Comparison of ENCODE assay signal across 16 cellular contexts in the genomic region with DNA sequence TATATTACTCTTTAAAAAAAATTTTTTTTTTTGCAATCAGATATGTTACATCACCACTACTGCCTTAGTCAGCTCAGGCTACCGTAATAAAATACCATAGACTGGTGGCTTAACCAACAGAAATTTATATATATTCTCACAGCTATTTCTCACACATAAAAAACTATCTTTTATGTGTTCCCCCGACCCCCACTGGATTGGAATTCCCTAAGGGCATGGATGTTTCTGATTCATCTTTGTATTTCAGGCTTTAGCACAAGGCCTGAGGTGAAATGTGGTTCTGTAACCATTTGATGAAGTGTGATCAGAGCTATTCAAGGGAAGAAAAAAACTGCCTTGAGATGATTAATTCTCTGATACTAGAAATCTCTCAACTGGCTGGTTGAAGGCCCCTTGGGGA. TPM values are rescaled to one million over a fixed set of nuclear protein-coding genes. Genes with fewer than 3 reads are reported as not detected.
A peak's percentile ranks its signal among the peaks of the same experiment; 100 is the strongest.
DNase-seq lines count a peak whose midpoint lies in the region; ATAC-seq and TF ChIP-seq lines count a peak whose summit lies in the region.
"Had no signal": no experiment of that assay in that cellular context is flagged by ENCODE, and none has a peak within 500 bp of the region (broad histone marks: within the 10 kb centered on the region; RNA-seq: fewer than 3 reads in every experiment).

No MANE protein-coding gene starts in this region.

- DNase-seq in AG10803 (ENCODE audit: low read depth) (peak; percentile 24), RPMI7951 (ENCODE audit: low read depth) (peak; percentile 30), epithelial cell of prostate (ENCODE audit: low read depth, low spot score) (no peak), DMS 273 (lab: John Stamatoyannopoulos, UW; ENCODE audit: unreplicated experiment) (no peak), HAP-1 (ENCODE audit: low spot score in 2 of 2) (no peak)
- DNase-seq: activated naive CD4-positive, alpha-beta T cell treated with Interleukin-2 at 50 U/mL for 16 hours; DMS 273 treated with DMSO at 0.1 percent for 48 hours; NCI-H2081; stimulated activated CD4-positive, alpha-beta T cell treated with anti-CD3 and anti-CD28 coated beads, Interleukin-1b, Interleukin-23, amount 100 ng/mL, for 48 hours; thyroid gland had no signal

- H3K36me3 ChIP-seq in parathyroid adenoma (ENCODE audit: control insufficient read depth, insufficient read depth, low read length): no peaks in the 10 kb centered on the region
- H3K36me3 ChIP-seq in HAP-1 (replicated peaks): no peaks in the 10 kb centered on the region
- H3K36me3 ChIP-seq: thyroid gland had no signal

- no peak overlapping the region for H3K9ac ChIP-seq in parathyroid adenoma

- no peak overlapping the region for H3K4me2 ChIP-seq in parathyroid adenoma (ENCODE audit: low read length)

- H3K27me3 ChIP-seq in parathyroid adenoma (ENCODE audit: control insufficient read depth, insufficient read depth, low read length) (no peaks in the 10 kb centered on the region), HAP-1 (ENCODE audit: low read depth) (no peaks in the 10 kb centered on the region)
- H3K27me3 ChIP-seq: thyroid gland had no signal

- in situ Hi-C loops in HAP-1 (cut with MboI; ENCODE audit: low sequenced_read_pairs): loop anchor here (5.0 kb wide), 1 partner anchor 68 kb away; the partner anchor contains the start of genes APBB3 and SLC35A4

- H3K4me1 ChIP-seq in parathyroid adenoma (no peaks in the 10 kb centered on the region), HAP-1 (no peaks in the 10 kb centered on the region)

- no peak overlapping the region for H3K4me3 ChIP-seq in AG10803 (ENCODE audit: low read length)
- H3K4me3 ChIP-seq in parathyroid adenoma (ENCODE audit: low read depth, low read length): no peak overlapping the region
- H3K4me3 ChIP-seq in HAP-1: no peak overlapping the region
- H3K4me3 ChIP-seq: thyroid gland had no signal

- no peaks in the 10 kb centered on the region for H3K9me3 ChIP-seq in parathyroid adenoma (ENCODE audit: control insufficient read depth, low read length)
- peaks cover 10% of the 10 kb centered on the region for H3K9me3 ChIP-seq in HAP-1
- H3K9me3 ChIP-seq: thyroid gland had no signal

- ATAC-seq in HG03175 (IDR thresholded peaks at IDR 0.05; ENCODE audit: unreplicated experiment) (no peak), HG02759 (IDR thresholded peaks at IDR 0.05; ENCODE audit: unreplicated experiment) (no peak)
- ATAC-seq: Panc1, WTC11 had no signal

- H2AFZ ChIP-seq in parathyroid adenoma: no peak overlapping the region

- H3K79me2 ChIP-seq in parathyroid adenoma: no peaks in the 10 kb centered on the region

- TF ChIP-seq CTCF in AG10803 (conservative IDR thresholded peaks at IDR 0.05; ENCODE audit: low read length) (no peak), parathyroid adenoma (IDR thresholded peaks at IDR 0.05) (no peak)

- H3K27ac ChIP-seq in epithelial cell of prostate (peak overlapping the region; percentile 4), parathyroid adenoma (peak overlapping the region; percentile 29)
- H3K27ac ChIP-seq: thyroid gland had no signal

RNA-seq across cellular contexts. Expression of gene CD14, which starts 2.7 kb away (rescaled TPM):
- total RNA-seq in RPMI7951 (2014; rRNA removed; shearing (Covaris generic)): 0.20 and 0.96 TPM in 2 replicates
- total RNA-seq: progenitor cell of endocrine pancreas had no signal

RNA-seq across cellular contexts. Expression of gene TMCO6, which starts 9.0 kb away (rescaled TPM):
- total RNA-seq in RPMI7951 (2014; rRNA removed; shearing (Covaris generic)): 6.8 and 9.2 TPM in 2 replicates

RNA-seq across cellular contexts. Expression of gene NDUFA2, which starts 17.1 kb away (rescaled TPM):
- 106 and 116 TPM in 2 replicates for total RNA-seq in RPMI7951 (2014; rRNA removed; shearing (Covaris generic))

RNA-seq across cellular contexts. Expression of gene IK, which starts 17.3 kb away (rescaled TPM):
- total RNA-seq in RPMI7951 (2014; rRNA removed; shearing (Covaris generic)): 93.8 and 130 TPM in 2 replicates

RNA-seq across cellular contexts. Expression of gene WDR55, which starts 34.4 kb away (rescaled TPM):
- total RNA-seq in RPMI7951 (2014; rRNA removed; shearing (Covaris generic)): 11.2 and 15.4 TPM in 2 replicates

Comparison
In these comparisons a context has a peak if more than half of its experiments do, and no peak if none do; other contexts are left out.
1. DNase-seq: peak in AG10803 (single experiment) and RPMI7951 (single experiment); none in epithelial cell of prostate (single experiment), DMS 273 (single experiment) and HAP-1 (0 of 2).